1 cellular context compared by ENCODE assay signal in genomic region chr1:231000639-231001038, GRCh38.
A peak's percentile ranks its signal among the peaks of the same experiment; 100 is the strongest.
TF ChIP-seq lines count a peak whose summit lies in the region.

No MANE protein-coding gene starts in this region.

TF ChIP-seq in K562, 482 proteins besides CTCF, POLR2A, EP300 and RAD21:
- TF ChIP-seq, protein P1, sequence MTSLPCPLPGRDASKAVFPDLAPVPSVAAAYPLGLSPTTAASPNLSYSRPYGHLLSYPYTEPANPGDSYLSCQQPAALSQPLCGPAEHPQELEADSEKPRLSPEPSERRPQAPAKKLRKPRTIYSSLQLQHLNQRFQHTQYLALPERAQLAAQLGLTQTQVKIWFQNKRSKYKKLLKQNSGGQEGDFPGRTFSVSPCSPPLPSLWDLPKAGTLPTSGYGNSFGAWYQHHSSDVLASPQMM (CRISPR knock-in tag; IDR thresholded peaks at IDR 0.05): 0 out of 2 replicates have a peak, but pooled peaks have one; percentile 4
- TF ChIP-seq, protein P2, sequence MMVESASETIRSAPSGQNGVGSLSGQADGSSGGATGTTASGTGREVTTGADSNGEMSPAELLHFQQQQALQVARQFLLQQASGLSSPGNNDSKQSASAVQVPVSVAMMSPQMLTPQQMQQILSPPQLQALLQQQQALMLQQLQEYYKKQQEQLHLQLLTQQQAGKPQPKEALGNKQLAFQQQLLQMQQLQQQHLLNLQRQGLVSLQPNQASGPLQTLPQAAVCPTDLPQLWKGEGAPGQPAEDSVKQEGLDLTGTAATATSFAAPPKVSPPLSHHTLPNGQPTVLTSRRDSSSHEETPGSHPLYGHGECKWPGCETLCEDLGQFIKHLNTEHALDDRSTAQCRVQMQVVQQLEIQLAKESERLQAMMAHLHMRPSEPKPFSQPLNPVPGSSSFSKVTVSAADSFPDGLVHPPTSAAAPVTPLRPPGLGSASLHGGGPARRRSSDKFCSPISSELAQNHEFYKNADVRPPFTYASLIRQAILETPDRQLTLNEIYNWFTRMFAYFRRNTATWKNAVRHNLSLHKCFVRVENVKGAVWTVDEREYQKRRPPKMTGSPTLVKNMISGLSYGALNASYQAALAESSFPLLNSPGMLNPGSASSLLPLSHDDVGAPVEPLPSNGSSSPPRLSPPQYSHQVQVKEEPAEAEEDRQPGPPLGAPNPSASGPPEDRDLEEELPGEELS (CRISPR knock-in tag; IDR thresholded peaks at IDR 0.05; ENCODE audit: borderline replicate concordance): no peak
- TF ChIP-seq, protein P3, sequence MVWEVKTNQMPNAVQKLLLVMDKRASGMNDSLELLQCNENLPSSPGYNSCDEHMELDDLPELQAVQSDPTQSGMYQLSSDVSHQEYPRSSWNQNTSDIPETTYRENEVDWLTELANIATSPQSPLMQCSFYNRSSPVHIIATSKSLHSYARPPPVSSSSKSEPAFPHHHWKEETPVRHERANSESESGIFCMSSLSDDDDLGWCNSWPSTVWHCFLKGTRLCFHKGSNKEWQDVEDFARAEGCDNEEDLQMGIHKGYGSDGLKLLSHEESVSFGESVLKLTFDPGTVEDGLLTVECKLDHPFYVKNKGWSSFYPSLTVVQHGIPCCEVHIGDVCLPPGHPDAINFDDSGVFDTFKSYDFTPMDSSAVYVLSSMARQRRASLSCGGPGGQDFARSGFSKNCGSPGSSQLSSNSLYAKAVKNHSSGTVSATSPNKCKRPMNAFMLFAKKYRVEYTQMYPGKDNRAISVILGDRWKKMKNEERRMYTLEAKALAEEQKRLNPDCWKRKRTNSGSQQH (CRISPR knock-in tag; IDR thresholded peaks at IDR 0.05): 0 out of 2 replicates have a peak, but pooled peaks have one; percentile 30
- TF ChIP-seq GTF2E2 (tag; IDR thresholded peaks at IDR 0.05) (no peak), E2F3 (CRISPR knock-in tag; IDR thresholded peaks at IDR 0.05) (no peak), ZNF75A (CRISPR knock-in tag; IDR thresholded peaks at IDR 0.05) (no peak), ELF4 (CRISPR knock-in tag; IDR thresholded peaks at IDR 0.05) (peak; percentile 48; the same call in 1 of the 2 replicates), POLR2AphosphoS5 (IDR thresholded peaks at IDR 0.05; ENCODE audit: control insufficient read depth, insufficient read depth, low read depth, low read length) (peak; percentile 9; the same call in 1 of the 2 replicates), TAF1 (IDR thresholded peaks at IDR 0.05; ENCODE audit: control insufficient read depth, extremely low read depth, insufficient read depth, low read length, severe bottlenecking) (no peak), ZFP91 (CRISPR knock-in tag; IDR thresholded peaks at IDR 0.05) (no peak), DMBX1 (CRISPR knock-in tag; IDR thresholded peaks at IDR 0.05; ENCODE audit: borderline replicate concordance) (no peak)
